Comparison of ENCODE assay signal across 1 cellular context in the genomic region with DNA sequence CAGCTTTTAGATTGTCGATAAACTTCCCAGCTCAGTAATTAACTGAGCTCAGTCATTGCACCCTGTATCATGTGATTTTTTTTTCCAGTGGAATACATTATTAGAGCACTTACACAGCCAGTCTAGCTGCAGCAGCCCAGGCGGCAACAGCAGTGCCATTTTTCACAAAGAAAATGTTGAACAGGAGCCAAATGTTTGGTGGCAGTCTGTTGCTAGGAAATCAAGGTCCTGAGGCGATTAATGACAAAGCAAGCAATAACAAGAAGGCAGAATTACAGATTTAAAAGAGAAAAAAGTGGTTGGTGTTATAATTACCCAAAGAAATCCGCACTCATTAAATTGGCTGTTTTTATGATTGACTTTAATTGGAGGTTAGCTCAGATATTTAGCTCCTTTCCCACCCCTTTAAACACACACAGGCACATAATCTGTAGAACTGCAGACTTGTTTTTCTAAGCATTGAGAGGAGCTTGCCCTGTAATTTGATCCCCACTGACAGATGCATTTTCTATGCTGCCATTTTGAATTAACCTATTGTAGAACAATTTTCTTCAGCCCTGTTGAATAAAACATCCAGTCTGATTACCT.
TF ChIP-seq lines count a peak whose summit lies in the region.

No MANE protein-coding gene starts in this region.

TF ChIP-seq in liver, 16 proteins besides CTCF, POLR2A, EP300 and RAD21 (continued from another document):
- TF ChIP-seq, protein P1, sequence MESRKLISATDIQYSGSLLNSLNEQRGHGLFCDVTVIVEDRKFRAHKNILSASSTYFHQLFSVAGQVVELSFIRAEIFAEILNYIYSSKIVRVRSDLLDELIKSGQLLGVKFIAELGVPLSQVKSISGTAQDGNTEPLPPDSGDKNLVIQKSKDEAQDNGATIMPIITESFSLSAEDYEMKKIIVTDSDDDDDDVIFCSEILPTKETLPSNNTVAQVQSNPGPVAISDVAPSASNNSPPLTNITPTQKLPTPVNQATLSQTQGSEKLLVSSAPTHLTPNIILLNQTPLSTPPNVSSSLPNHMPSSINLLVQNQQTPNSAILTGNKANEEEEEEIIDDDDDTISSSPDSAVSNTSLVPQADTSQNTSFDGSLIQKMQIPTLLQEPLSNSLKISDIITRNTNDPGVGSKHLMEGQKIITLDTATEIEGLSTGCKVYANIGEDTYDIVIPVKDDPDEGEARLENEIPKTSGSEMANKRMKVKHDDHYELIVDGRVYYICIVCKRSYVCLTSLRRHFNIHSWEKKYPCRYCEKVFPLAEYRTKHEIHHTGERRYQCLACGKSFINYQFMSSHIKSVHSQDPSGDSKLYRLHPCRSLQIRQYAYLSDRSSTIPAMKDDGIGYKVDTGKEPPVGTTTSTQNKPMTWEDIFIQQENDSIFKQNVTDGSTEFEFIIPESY (IDR thresholded peaks at IDR 0.05): no peak
- TF ChIP-seq HNF4A (conservative IDR thresholded peaks at IDR 0.05): peak; percentile 6 to 23
